9 cellular contexts compared by ENCODE assay signal in genomic region chr16:11677451-11677951, GRCh38. TPM values are rescaled to one million over a fixed set of nuclear protein-coding genes. Genes with fewer than 3 reads are reported as not detected.
A peak's percentile ranks its signal among the peaks of the same experiment; 100 is the strongest.
DNase-seq lines count a peak whose midpoint lies in the region; ATAC-seq and TF ChIP-seq lines count a peak whose summit lies in the region.
"Had no signal": no experiment of that assay in that cellular context is flagged by ENCODE, and none has a peak within 500 bp of the region (broad histone marks: within the 10 kb centered on the region; RNA-seq: fewer than 3 reads in every experiment).

No MANE protein-coding gene starts in this region.

- H3K27ac ChIP-seq in ascending aorta (peak overlapping the region; percentile 51 to 70), right lobe of liver (peak overlapping the region in 2 of 3 donors; percentile 12 to 52), transverse colon (peak overlapping the region in 3 of 4 donors; percentile 4 to 34 (median 31))

- intact Hi-C loops in activated naive CD4-positive, alpha-beta T cell treated with anti-CD3 and anti-CD28 coated beads for 36 hours (cut with micrococcal nuclease), result no loop called here
- intact Hi-C loops in ascending aorta (cut with DNase I) (no loop called here), right lobe of liver (cut with DNase I) (no loop called here), transverse colon (cut with DNase I; ENCODE audit: low total_unique reads) (no loop called here)

- TF ChIP-seq CTCF in ascending aorta (IDR thresholded peaks at IDR 0.05) (no peak), right lobe of liver (IDR thresholded peaks at IDR 0.05) (no peak), transverse colon (IDR thresholded peaks at IDR 0.05) (no peak)

- ATAC-seq in right lobe of liver, result no peak
- ATAC-seq in HG03342 (IDR thresholded peaks at IDR 0.05; ENCODE audit: unreplicated experiment), result no peak
- no peak for ATAC-seq in GM18498 (IDR thresholded peaks at IDR 0.05; ENCODE audit: unreplicated experiment)

- H3K9me3 ChIP-seq in ascending aorta (no peaks in the 10 kb centered on the region), right lobe of liver (no peaks in the 10 kb centered on the region), transverse colon (no peaks in the 10 kb centered on the region)

- no peak for TF ChIP-seq POLR2A in right lobe of liver (IDR thresholded peaks at IDR 0.05)
- no peak for TF ChIP-seq POLR2A in transverse colon (IDR thresholded peaks at IDR 0.05)

- H3K4me1 Mint-ChIP-seq in activated naive CD4-positive, alpha-beta T cell treated with anti-CD3 and anti-CD28 coated beads for 36 hours (ENCODE audit: low read depth), result peaks cover 74% of the 10 kb centered on the region

- in situ Hi-C loops in transverse colon (cut with MboI; ENCODE audit: low pct_ligation_motif_present in 1 of 4, low pct_unique_long_range_greater_than_20kb in 1 of 4, low sequenced_read_pairs in 3 of 4), result no loop called here

- H3K4me1 ChIP-seq in ascending aorta (peaks cover 11 to 22% of the 10 kb centered on the region in 2 donors), right lobe of liver (peaks cover 0 to 37% (median 0%) of the 10 kb centered on the region in 4 donors), transverse colon (peaks cover 18 to 62% (median 29%) of the 10 kb centered on the region in 4 donors)

- 59% methylated on average over 9 of the region's 9 CpGs for WGBS in right lobe of liver (ENCODE audit: insufficient coverage, low coverage, low lambda C conversion rate, missing lambda C conversion rate)
- WGBS in transverse colon (ENCODE audit: low coverage in 1 of 2), 2 donors, result 78% methylated on average over 9 of the region's 9 CpGs; no CpG with 5 or more reads in 1 of the 2 donors

- no peak for TF ChIP-seq EP300 in transverse colon (IDR thresholded peaks at IDR 0.05; ENCODE audit: low read depth)

- H3K36me3 Mint-ChIP-seq in activated naive CD4-positive, alpha-beta T cell treated with anti-CD3 and anti-CD28 coated beads for 36 hours (ENCODE audit: low read depth), result peaks cover 16% of the 10 kb centered on the region

- H3K4me3 Mint-ChIP-seq in activated naive CD4-positive, alpha-beta T cell treated with anti-CD3 and anti-CD28 coated beads for 36 hours, result no peak overlapping the region

- H3K27me3 ChIP-seq in ascending aorta (no peaks in the 10 kb centered on the region), right lobe of liver (no peaks in the 10 kb centered on the region), transverse colon (no peaks in the 10 kb centered on the region)

- CTCF ChIA-PET in activated naive CD4-positive, alpha-beta T cell treated with anti-CD3 and anti-CD28 coated beads for 36 hours (lab: Charles Lee), result no interaction called here

- DNase-seq in activated naive CD4-positive, alpha-beta T cell treated with anti-CD3 and anti-CD28 coated beads for 36 hours, result no peak
- DNase-seq in activated naive CD4-positive, alpha-beta T cell (lab: John Stamatoyannopoulos, UW), result no peak
- DNase-seq in ascending aorta (ENCODE audit: low spot score in 2 of 2), result no peak
- DNase-seq in right lobe of liver, result no peak
- no peak for DNase-seq in transverse colon
- no peak for DNase-seq in NOMO-1 (lab: John Stamatoyannopoulos, UW; ENCODE audit: unreplicated experiment in 2 of 2)
- DNase-seq: NCI-H510A had no signal

- no peaks in the 10 kb centered on the region for H3K27me3 Mint-ChIP-seq in activated naive CD4-positive, alpha-beta T cell treated with anti-CD3 and anti-CD28 coated beads for 36 hours (ENCODE audit: low read depth)

- H3K9me3 Mint-ChIP-seq in activated naive CD4-positive, alpha-beta T cell treated with anti-CD3 and anti-CD28 coated beads for 36 hours, result no peaks in the 10 kb centered on the region

- H3K36me3 ChIP-seq in ascending aorta (peaks cover 41 to 45% of the 10 kb centered on the region in 2 donors), right lobe of liver (peaks cover 6 to 37% (median 16%) of the 10 kb centered on the region in 4 donors), transverse colon (peaks cover 0 to 9% (median 0%) of the 10 kb centered on the region in 4 donors)

- H3K4me3 ChIP-seq in ascending aorta (no peak overlapping the region), right lobe of liver (no peak overlapping the region), transverse colon (no peak overlapping the region)

- H3K27ac Mint-ChIP-seq in activated naive CD4-positive, alpha-beta T cell treated with anti-CD3 and anti-CD28 coated beads for 36 hours, result peak overlapping the region; percentile 38

RNA-seq across cellular contexts. Expression of gene SNN, which starts 9.2 kb away (rescaled TPM):
- total RNA-seq in activated naive CD4-positive, alpha-beta T cell treated with anti-CD3 and anti-CD28 coated beads for 36 hours, result 10 to 100 TPM; 12.0 to 13.6 TPM
- 2.1 TPM for total RNA-seq in ascending aorta
- 1 to 10 TPM; 3.5 to 7.9 (median 5.6) TPM for total RNA-seq in right lobe of liver
- 10 to 100 TPM in 2 of 4 donors, 1 to 10 TPM in 2; 4.9 to 12.3 (median 8.6) TPM for total RNA-seq in transverse colon
